Comparison of ENCODE assay signal across 15 cellular contexts in the genomic region with DNA sequence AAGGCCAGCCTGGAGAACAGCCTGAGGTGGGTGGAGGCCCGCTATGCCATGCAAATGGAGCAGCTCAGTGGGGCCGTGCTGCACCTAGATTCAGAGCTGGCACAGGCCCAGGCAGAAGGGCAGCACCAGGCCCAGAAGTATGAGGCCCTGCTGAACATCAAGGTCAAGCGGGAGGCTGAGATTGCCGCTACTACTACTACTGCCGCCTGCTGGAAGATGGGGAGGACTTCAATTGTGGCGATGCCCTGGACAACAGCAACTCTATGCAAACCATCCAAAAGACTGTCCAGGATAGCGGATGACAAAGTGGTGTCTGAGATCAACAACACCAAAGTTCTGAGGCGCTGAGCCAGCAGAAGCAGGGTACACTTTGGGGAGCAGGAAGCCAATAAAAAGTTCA. TPM values are rescaled to one million over a fixed set of nuclear protein-coding genes. Genes with fewer than 3 reads are reported as not detected.
DNase-seq lines count a peak whose midpoint lies in the region; ATAC-seq, FAIRE-seq and TF ChIP-seq lines count a peak whose summit lies in the region.
"Had no signal": no experiment of that assay in that cellular context is flagged by ENCODE, and none has a peak within 500 bp of the region (broad histone marks: within the 10 kb centered on the region; RNA-seq: fewer than 3 reads in every experiment).

No MANE protein-coding gene starts in this region.

- H3K36me3 Mint-ChIP-seq in neural progenitor cell = peaks cover 4% of the 10 kb centered on the region
- H3K36me3 Mint-ChIP-seq: IgD-negative memory B cell had no signal

- H3K4me2 ChIP-seq in K562 (ENCODE audit: insufficient read depth, low read length) (no peak overlapping the region), neural progenitor cell (no peak overlapping the region)

- TF ChIP-seq EP300 in K562 (IDR thresholded peaks at IDR 0.05; ENCODE audit: low read length) = no peak

- no peak overlapping the region for H3K27ac ChIP-seq in K562 (ENCODE audit: extremely low read depth, low read depth, low read length)
- no peak overlapping the region for H3K27ac ChIP-seq in neural progenitor cell
- H3K27ac ChIP-seq in breast epithelium = no peak overlapping the region

- peak; percentile 11; the same call in 2 of the 3 replicates for ATAC-seq in K562
- ATAC-seq: activated CD4-positive, CD25-positive, alpha-beta regulatory T cell treated with anti-CD3 and anti-CD28 coated beads, Interleukin-2, amount 50 U/mL, for 24 hours had no signal

- H4K20me1 ChIP-seq in K562 (replicated peaks; ENCODE audit: control insufficient read depth, insufficient read depth, low read length) = no peaks in the 10 kb centered on the region
- no peaks in the 10 kb centered on the region for H4K20me1 ChIP-seq in neural progenitor cell (ENCODE audit: low read depth)

- peak; percentile 53 for DNase-seq in DMS53 (lab: John Stamatoyannopoulos, UW)
- no peak for DNase-seq in DMS53 treated with DMSO at 0.1 percent for 48 hours (lab: John Stamatoyannopoulos, UW; ENCODE audit: unreplicated experiment)
- DNase-seq in MG63 = peak; percentile 10
- DNase-seq in K562 (ENCODE audit: extremely low read depth in 1 of 4, low spot score in 3 of 4) = peak in 2 of 4 experiments; percentile 17 to 60
- no peak for DNase-seq in neural progenitor cell (ENCODE audit: low spot score)
- no peak for DNase-seq in NCI-H2081 (lab: John Stamatoyannopoulos, UW)
- DNase-seq in breast epithelium (ENCODE audit: low spot score in 2 of 2) = no peak
- DNase-seq in NCI-H2171 (lab: John Stamatoyannopoulos, UW) = no peak
- DNase-seq: 8988T; activated T-cell treated with anti-CD3 and anti-CD28 coated beads, Interleukin-2, amount 50 U/mL, for 1 hour; amniotic stem cell had no signal

- no peak overlapping the region for H3K9ac ChIP-seq in K562 (ENCODE audit: insufficient read depth in 1 of 2, low read depth in 2 of 2, low read length in 2 of 2)
- H3K9ac ChIP-seq in neural progenitor cell = no peak overlapping the region

- CTCF ChIA-PET in K562 (lab: Yijun Ruan, JAX; ENCODE audit: low intra/inter-chr PET ratio) = interaction anchor here (1.3 kb wide), 1 partner anchor 152 kb away, joined by 4 read pairs; no protein-coding TSS in a partner anchor

- TF ChIP-seq CTCF in K562 (IDR thresholded peaks at IDR 0.05 in 2 of 3, conservative IDR thresholded peaks at IDR 0.05 in 1 of 3; ENCODE audit: insufficient read depth in 2 of 3, low read depth in 1 of 3, low read length in 3 of 3) (peak; percentile 56 to 66 (median 66); a peak in 5 of 6 replicates), neural progenitor cell (IDR thresholded peaks at IDR 0.05) (peak; percentile 34), breast epithelium (IDR thresholded peaks at IDR 0.05) (no peak)

- peaks cover 5% of the 10 kb centered on the region for H3K27me3 Mint-ChIP-seq in neural progenitor cell (ENCODE audit: insufficient read depth, low read depth)

- no peaks in the 10 kb centered on the region for H3K9me1 ChIP-seq in K562 (ENCODE audit: control insufficient read depth, insufficient read depth, low read length)

- H3K27me3 ChIP-seq in MG63 (no peaks in the 10 kb centered on the region), K562 (ENCODE audit: control insufficient read depth in 2 of 2, insufficient read depth in 2 of 2, low read length in 2 of 2) (peaks cover 4% of the 10 kb centered on the region in 2 experiments; a peak in 3 of 5 replicates), neural progenitor cell (no peaks in the 10 kb centered on the region), breast epithelium (peaks cover 0 to 9% of the 10 kb centered on the region in 2 donors)

- FAIRE-seq in K562 (lab: Jason Lieb, UNC) = peak; percentile 79

- H3F3A ChIP-seq in neural progenitor cell (ENCODE audit: low read depth) = peaks cover 15% of the 10 kb centered on the region

- H3K4me3 ChIP-seq in MG63 (no peak overlapping the region), K562 (no peak overlapping the region), neural progenitor cell (no peak overlapping the region), breast epithelium (no peak overlapping the region)

- H3K9me3 ChIP-seq in MG63 = no peaks in the 10 kb centered on the region
- H3K9me3 ChIP-seq in K562 (replicated peaks; ENCODE audit: control insufficient read depth, insufficient read depth, low read depth, low read length) = no peaks in the 10 kb centered on the region
- no peaks in the 10 kb centered on the region for H3K9me3 ChIP-seq in neural progenitor cell (ENCODE audit: low read depth)
- no peaks in the 10 kb centered on the region for H3K9me3 ChIP-seq in breast epithelium

- in situ Hi-C loops in K562 (cut with MboI) = loop anchor here (10.0 kb wide), 1 partner anchor 150 kb away; no protein-coding TSS in a partner anchor

- intact Hi-C loops in K562 (cut with micrococcal nuclease) (no loop called here), breast epithelium (cut with DNase I; ENCODE audit: low total_unique reads) (no loop called here)

- H3K9me3 Mint-ChIP-seq in neural progenitor cell = peaks cover 13% of the 10 kb centered on the region
- H3K9me3 Mint-ChIP-seq: dendritic cell treated with granulocyte-macrophage colony-stimulating factor and Interleukin-4, amounts not matched to agents 40 ng/mL and 50 ng/mL, for 4 days had no signal

- no peak overlapping the region for H3K4me3 Mint-ChIP-seq in neural progenitor cell
- H3K4me3 Mint-ChIP-seq: dendritic cell treated with granulocyte-macrophage colony-stimulating factor and Interleukin-4, amounts not matched to agents 40 ng/mL and 50 ng/mL, for 4 days; mesothelial cell of epicardium had no signal

- H3K4me1 ChIP-seq in K562 (replicated peaks in 1 of 2; ENCODE audit: control insufficient read depth in 2 of 2, insufficient read depth in 2 of 2, low read length in 2 of 2) (peaks cover 0 to 6% of the 10 kb centered on the region in 2 experiments; a peak in 2 of 5 replicates), neural progenitor cell (peaks cover 18% of the 10 kb centered on the region), breast epithelium (no peaks in the 10 kb centered on the region)

- H3K4me1 Mint-ChIP-seq in neural progenitor cell = peaks cover 22% of the 10 kb centered on the region

- no peaks in the 10 kb centered on the region for H3K36me3 ChIP-seq in MG63
- no peaks in the 10 kb centered on the region for H3K36me3 ChIP-seq in K562 (ENCODE audit: control insufficient read depth, insufficient read depth, low read length)
- no peaks in the 10 kb centered on the region for H3K36me3 ChIP-seq in neural progenitor cell
- H3K36me3 ChIP-seq in breast epithelium = no peaks in the 10 kb centered on the region

- no peak overlapping the region for H2AFZ ChIP-seq in K562 (ENCODE audit: low read depth, low read length)
- no peak overlapping the region for H2AFZ ChIP-seq in neural progenitor cell (replicated peaks)

- BruUV-seq in K562 (replicated peaks; lab: Mats Ljungman, UMichigan) = no TSS peak

- POLR2A ChIA-PET in K562 (lab: Yijun Ruan, JAX) = no interaction called here

- TF ChIP-seq POLR2A in K562 (conservative IDR thresholded peaks at IDR 0.05) = no peak
- no peak for TF ChIP-seq POLR2A in breast epithelium (IDR thresholded peaks at IDR 0.05)

- WGBS in K562 (ENCODE audit: insufficient coverage, low coverage, missing lambda C conversion rate) = 14% methylated on average over 8 of the region's 8 CpGs

- TF ChIP-seq RAD21 in K562 (CRISPR knock-in tag; conservative IDR thresholded peaks at IDR 0.05 in 1 of 2, IDR thresholded peaks at IDR 0.05 in 1 of 2) = peak in 1 of 2 experiments; percentile 60; a peak in 2 of 4 replicates

- H3K27ac Mint-ChIP-seq in neural progenitor cell = no peak overlapping the region
- H3K27ac Mint-ChIP-seq: dendritic cell treated with granulocyte-macrophage colony-stimulating factor and Interleukin-4, amounts not matched to agents 40 ng/mL and 50 ng/mL, for 4 days; IgD-negative memory B cell; mesothelial cell of epicardium had no signal

- H3K79me2 ChIP-seq in K562 (ENCODE audit: control insufficient read depth, insufficient read depth, low read length) (peaks cover 10% of the 10 kb centered on the region; the same call in 2 of the 3 replicates), neural progenitor cell (ENCODE audit: low read depth) (peaks cover 17% of the 10 kb centered on the region)

RNA-seq across cellular contexts. Expression of a gene that starts 3.1 kb away (rescaled TPM):
- total RNA-seq in MG63 (2014; rRNA removed; shearing (Covaris generic); ENCODE audit: low replicate concordance) = 27.7 and 31.6 TPM in 2 replicates
- 14.9 and 15.6 TPM in 2 replicates for total RNA-seq in K562 (2011; cell fraction: chromatin; rRNA removed; ENCODE audit: low replicate concordance)
- 11.4 and 16.0 TPM in 2 replicates for total RNA-seq in K562 (2011; cell fraction: nucleolus; rRNA removed)
- total RNA-seq in K562 (2011; cell fraction: nucleoplasm; rRNA removed) = 20.0 and 24.9 TPM in 2 replicates
- 13.4 and 19.4 TPM in 2 replicates for total RNA-seq in K562 (2014; rRNA removed)
- total RNA-seq in K562 (2014; rRNA removed; fragmentation: Illumina TruSeq; extraction: Trizol) = 26.9 and 28.7 TPM in 2 replicates
- total RNA-seq in K562 (2015; rRNA removed; fragmentation: Illumina TruSeq; extraction: Trizol) = 21.7 and 25.4 TPM in 2 replicates
- 15.9 and 17.2 TPM in 2 replicates for total RNA-seq in K562 (2021)
- 17.5 and 32.2 TPM in 2 replicates for polyA plus RNA-seq in K562 (2011; rRNA removed)
- 17.6 and 22.3 TPM in 2 replicates for polyA plus RNA-seq in K562 (2011; cell fraction: cytosol; rRNA removed)
- polyA plus RNA-seq in K562 (2011; cell fraction: nucleus; rRNA removed) = 36.4 and 50.8 TPM in 2 replicates
- 23.1 and 29.3 TPM in 2 replicates for polyA plus RNA-seq in K562 (2012)
- 25.4 and 30.5 TPM in 2 replicates for polyA plus RNA-seq in K562 (2014; fragmentation: Illumina TruSeq; extraction: Trizol)
- 10 to 100 TPM; 24.8 to 25.1 TPM for polyA plus RNA-seq in K562 (2014; fragmentation: Nextera tagmentation; extraction: Ambion mirVana)
- polyA plus RNA-seq in K562 (2014; rRNA removed) = 24.7 and 26.6 TPM in 2 replicates
- 8.5 and 11.0 TPM in 2 replicates for polyA minus RNA-seq in K562 (2011; rRNA and poly(A)+ RNA removed)
- polyA minus RNA-seq in K562 (2011; cell fraction: cytosol; rRNA and poly(A)+ RNA removed) = 4.2 and 6.5 TPM in 2 replicates
- polyA minus RNA-seq in K562 (2011; cell fraction: nucleus; rRNA and poly(A)+ RNA removed) = 11.8 and 13.7 TPM in 2 replicates
- 44.1 and 47.9 TPM in 2 replicates for total RNA-seq in neural progenitor cell (ENCODE audit: low replicate concordance)
- total RNA-seq in breast epithelium = 10 to 100 TPM; 20.6 to 26.2 (median 22.4) TPM

RNA-seq across cellular contexts. Expression of a gene that starts 50.0 kb away (rescaled TPM):
- total RNA-seq in MG63 (2014; rRNA removed; shearing (Covaris generic); ENCODE audit: low replicate concordance) = 0.94 and 15.3 TPM in 2 replicates
- total RNA-seq in K562 (2011; cell fraction: chromatin; rRNA removed; ENCODE audit: low replicate concordance) = not detected in 2 replicates
- not detected in 2 replicates for total RNA-seq in K562 (2011; cell fraction: nucleolus; rRNA removed)
- not detected in 2 replicates for total RNA-seq in K562 (2011; cell fraction: nucleoplasm; rRNA removed)
- total RNA-seq in K562 (2014; rRNA removed) (not detected in 2 replicates), K562 (2014; rRNA removed; fragmentation: Illumina TruSeq; extraction: Trizol) (not detected in 2 replicates), K562 (2015; rRNA removed; fragmentation: Illumina TruSeq; extraction: Trizol) (not detected in 2 replicates), K562 (2021) (not detected in 2 replicates), neural progenitor cell (ENCODE audit: low replicate concordance) (4.3 and 7.2 TPM in 2 replicates), breast epithelium (1 to 10 TPM in 1 of 3 donors, under 1 TPM in 2; 0.32 to 1.0 (median 0.66) TPM)
- polyA plus RNA-seq in K562 (2011; rRNA removed) (not detected in 2 replicates), K562 (2014; fragmentation: Illumina TruSeq; extraction: Trizol) (not detected in 2 replicates), K562 (2014; fragmentation: Nextera tagmentation; extraction: Ambion mirVana) (not detected), K562 (2014; rRNA removed) (not detected in 2 replicates)
- polyA plus RNA-seq in K562 (2011; cell fraction: cytosol; rRNA removed) = not detected in 2 replicates
- polyA plus RNA-seq in K562 (2011; cell fraction: nucleus; rRNA removed) = not detected in 2 replicates
- polyA plus RNA-seq in K562 (2012) = 0.01 TPM in 1 of 2 replicates, not detected in the other
- polyA minus RNA-seq in K562 (2011; rRNA and poly(A)+ RNA removed) = not detected in 2 replicates
- polyA minus RNA-seq in K562 (2011; cell fraction: cytosol; rRNA and poly(A)+ RNA removed) = not detected in 2 replicates
- polyA minus RNA-seq in K562 (2011; cell fraction: nucleus; rRNA and poly(A)+ RNA removed) = not detected in 2 replicates
- polyA plus RNA-seq: IgD-negative memory B cell had no signal

RNA-seq across cellular contexts. Expression of a gene that starts 51.4 kb away (rescaled TPM):
- 0.07 and 0.79 TPM in 2 replicates for total RNA-seq in MG63 (2014; rRNA removed; shearing (Covaris generic); ENCODE audit: low replicate concordance)
- 2.5 and 4.6 TPM in 2 replicates for total RNA-seq in K562 (2011; cell fraction: chromatin; rRNA removed; ENCODE audit: low replicate concordance)
- total RNA-seq in K562 (2011; cell fraction: nucleolus; rRNA removed) = 2.1 and 2.3 TPM in 2 replicates
- total RNA-seq in K562 (2011; cell fraction: nucleoplasm; rRNA removed) = 2.1 and 2.3 TPM in 2 replicates
- total RNA-seq in K562 (2014; rRNA removed) (0.27 and 0.57 TPM in 2 replicates), K562 (2014; rRNA removed; fragmentation: Illumina TruSeq; extraction: Trizol) (0.45 and 0.47 TPM in 2 replicates), K562 (2015; rRNA removed; fragmentation: Illumina TruSeq; extraction: Trizol) (0.53 and 0.72 TPM in 2 replicates), K562 (2021) (0.58 and 0.71 TPM in 2 replicates), neural progenitor cell (ENCODE audit: low replicate concordance) (1.4 and 3.3 TPM in 2 replicates), breast epithelium (10 to 100 TPM in 2 of 3 donors, 1 to 10 TPM in 1; 3.9 to 38.9 (median 13.6) TPM)
- polyA plus RNA-seq in K562 (2011; rRNA removed) (0.70 and 0.96 TPM in 2 replicates), K562 (2014; fragmentation: Illumina TruSeq; extraction: Trizol) (0.40 and 0.52 TPM in 2 replicates), K562 (2014; fragmentation: Nextera tagmentation; extraction: Ambion mirVana) (under 1 TPM; 0.01 to 0.11 TPM), K562 (2014; rRNA removed) (1.0 and 1.2 TPM in 2 replicates)
- polyA plus RNA-seq in K562 (2011; cell fraction: cytosol; rRNA removed) = 0.50 and 1.1 TPM in 2 replicates
- polyA plus RNA-seq in K562 (2011; cell fraction: nucleus; rRNA removed) = 4.2 and 6.1 TPM in 2 replicates
- 0.62 and 1.8 TPM in 2 replicates for polyA plus RNA-seq in K562 (2012)
- 0.42 and 1.4 TPM in 2 replicates for polyA minus RNA-seq in K562 (2011; rRNA and poly(A)+ RNA removed)
- polyA minus RNA-seq in K562 (2011; cell fraction: cytosol; rRNA and poly(A)+ RNA removed) = not detected in 2 replicates
- 1.9 and 2.2 TPM in 2 replicates for polyA minus RNA-seq in K562 (2011; cell fraction: nucleus; rRNA and poly(A)+ RNA removed)

Comparison
In these comparisons a context has a peak if more than half of its experiments do, and no peak if none do; other contexts are left out.
1. DNase-seq: peak in DMS53 (single experiment) and MG63 (single experiment); none in DMS53 treated with DMSO at 0.1 percent for 48 hours (single experiment), neural progenitor cell (single experiment), NCI-H2081 (0 of 2), breast epithelium (0 of 2) and NCI-H2171 (single experiment).
2. CTCF ChIP-seq: peak in K562 (3 of 3) and neural progenitor cell (single experiment); none in breast epithelium (0 of 3).